Comparison of ENCODE assay signal across 10 cellular contexts in genomic region chr1:52955129-52955970, GRCh38. TPM values are rescaled to one million over a fixed set of nuclear protein-coding genes. Genes with fewer than 3 reads are reported as not detected.
DNase-seq lines count a peak whose midpoint lies in the region; ATAC-seq, FAIRE-seq and TF ChIP-seq lines count a peak whose summit lies in the region.
"Had no signal": no experiment of that assay in that cellular context is flagged by ENCODE, and none has a peak within 500 bp of the region (broad histone marks: within the 10 kb centered on the region; RNA-seq: fewer than 3 reads in every experiment).

No MANE protein-coding gene starts in this region.

- H3K27ac ChIP-seq in osteoblast (ENCODE audit: low read depth, low read length) (peak overlapping the region; percentile 5), trophoblast cell (ENCODE audit: low read depth, low read length) (no peak overlapping the region)

- no peak overlapping the region for H2BK120ac ChIP-seq in trophoblast cell (ENCODE audit: insufficient read depth, low read length, poor library complexity)

- H3K36me3 ChIP-seq in endocrine pancreas (ENCODE audit: control insufficient read depth, insufficient read depth, low read length) (no peaks in the 10 kb centered on the region), osteoblast (ENCODE audit: insufficient read depth, low read length) (peaks cover 4% of the 10 kb centered on the region), trophoblast cell (ENCODE audit: control insufficient read depth in 1 of 2, insufficient read depth in 2 of 2, low read length in 2 of 2) (no peaks in the 10 kb centered on the region)

- H2AK5ac ChIP-seq in trophoblast cell (ENCODE audit: low read length): no peak overlapping the region

- no peak overlapping the region for H2BK12ac ChIP-seq in trophoblast cell (ENCODE audit: low read length)

- no peak overlapping the region for H4K8ac ChIP-seq in trophoblast cell (ENCODE audit: low read depth, low read length)

- H2BK5ac ChIP-seq in trophoblast cell (ENCODE audit: low read depth, low read length, poor library complexity): no peak overlapping the region

- no peak overlapping the region for H3K14ac ChIP-seq in trophoblast cell (ENCODE audit: low read length)

- no peak for TF ChIP-seq CTCF in osteoblast (IDR thresholded peaks at IDR 0.05; ENCODE audit: extremely low read depth, low read depth, low read length)
- TF ChIP-seq CTCF in D721Med (IDR thresholded peaks at IDR 0.05; ENCODE audit: insufficient read depth, missing control alignments): no peak

- H3K4me2 ChIP-seq in osteoblast (ENCODE audit: insufficient read depth, low read length) (peak overlapping the region; percentile 66), trophoblast cell (ENCODE audit: low read length) (no peak overlapping the region)

- H3K4ac ChIP-seq in trophoblast cell (ENCODE audit: low read depth, low read length): no peak overlapping the region

- no peaks in the 10 kb centered on the region for H4K20me1 ChIP-seq in osteoblast (ENCODE audit: insufficient read depth, low read length)

- H3K9ac ChIP-seq in endocrine pancreas (ENCODE audit: control insufficient read depth, insufficient read depth, low read length): no peak overlapping the region
- no peak overlapping the region for H3K9ac ChIP-seq in trophoblast cell (ENCODE audit: low read length)

- H3K4me3 ChIP-seq in endocrine pancreas (ENCODE audit: control insufficient read depth, insufficient read depth, low read length) (peak overlapping the region; percentile 80), osteoblast (ENCODE audit: insufficient read depth, low read length) (no peak overlapping the region), trophoblast cell (ENCODE audit: low read depth, low read length) (no peak overlapping the region)

- H3K4me1 ChIP-seq in endocrine pancreas (ENCODE audit: control insufficient read depth, insufficient read depth, low read length) (peaks cover 7% of the 10 kb centered on the region), osteoblast (ENCODE audit: insufficient read depth, low read length) (peaks cover 9% of the 10 kb centered on the region), trophoblast cell (ENCODE audit: control insufficient read depth in 1 of 2, insufficient read depth in 2 of 2, low read length in 2 of 2) (peaks cover 0 to 3% of the 10 kb centered on the region in 2 experiments)

- H3K9me3 ChIP-seq in endocrine pancreas (ENCODE audit: control insufficient read depth, low read length) (no peaks in the 10 kb centered on the region), osteoblast (ENCODE audit: low read depth, low read length) (no peaks in the 10 kb centered on the region), trophoblast cell (ENCODE audit: insufficient read depth, low read depth, low read length) (no peaks in the 10 kb centered on the region)

- WGBS in trophoblast cell (ENCODE audit: extremely low coverage, insufficient coverage, insufficient read length): no CpG with 5 or more reads among the region's 6 CpGs

- H4K91ac ChIP-seq in trophoblast cell (ENCODE audit: low read depth, low read length): no peak overlapping the region

- H2AFZ ChIP-seq in osteoblast (ENCODE audit: low read length) (no peak overlapping the region), trophoblast cell (ENCODE audit: insufficient read depth, low read length, poor library complexity) (no peak overlapping the region)

- peak; percentile 74 for DNase-seq in DMS79 treated with DMSO at 0.1 percent for 48 hours (lab: John Stamatoyannopoulos, UW)
- DNase-seq in NCI-H2107 treated with DMSO at 0.1 percent for 48 hours (lab: John Stamatoyannopoulos, UW; ENCODE audit: unreplicated experiment): peak; percentile 3
- DNase-seq in osteoblast (ENCODE audit: insufficient read length, low spot score, missing footprints): peak; percentile 53
- DNase-seq in cerebellar cortex (ENCODE audit: low spot score): no peak
- DNase-seq in trophoblast cell: no peak
- DNase-seq in D721Med (ENCODE audit: insufficient read length, low spot score): no peak
- DNase-seq: activated CD4-positive, CD25-positive, alpha-beta regulatory T cell; NCI-H1436 treated with DMSO at 0.1 percent for 48 hours had no signal

- no peaks in the 10 kb centered on the region for H3K79me1 ChIP-seq in trophoblast cell (ENCODE audit: low read length)

- H4K12ac ChIP-seq in trophoblast cell (ENCODE audit: low read depth, low read length): no peak overlapping the region

- no peak overlapping the region for H3K23ac ChIP-seq in trophoblast cell (ENCODE audit: low read length)

- no peaks in the 10 kb centered on the region for H3K27me3 ChIP-seq in endocrine pancreas (ENCODE audit: control insufficient read depth, insufficient read depth, low read length)
- H3K27me3 ChIP-seq in osteoblast (ENCODE audit: insufficient read depth, low read length): no peaks in the 10 kb centered on the region
- H3K27me3 ChIP-seq in trophoblast cell (ENCODE audit: insufficient read depth, low read length): no peaks in the 10 kb centered on the region

- H3K79me2 ChIP-seq in osteoblast (ENCODE audit: insufficient read depth, low read length): no peaks in the 10 kb centered on the region
- H3K79me2 ChIP-seq in trophoblast cell (ENCODE audit: control insufficient read depth, insufficient read depth, low read length, poor library complexity): no peaks in the 10 kb centered on the region

- H3K18ac ChIP-seq in trophoblast cell (ENCODE audit: low read length): no peak overlapping the region

- no peak for ATAC-seq in HG03520 (IDR thresholded peaks at IDR 0.05; ENCODE audit: unreplicated experiment)

- no peak for FAIRE-seq in D721Med (lab: Jason Lieb, UNC)

RNA-seq across cellular contexts. Expression of gene SCP2, which starts 28.3 kb away (rescaled TPM):
- total RNA-seq in osteoblast: 171 and 182 TPM in 2 replicates
- polyA plus RNA-seq in trophoblast cell (2013): 40.0 and 40.1 TPM in 2 replicates

RNA-seq across cellular contexts. Expression of gene ECHDC2, which starts 33.8 kb away (rescaled TPM):
- total RNA-seq in osteoblast: 48.5 and 50.4 TPM in 2 replicates
- 25.0 and 26.7 TPM in 2 replicates for polyA plus RNA-seq in trophoblast cell (2013)

Comparison
In these comparisons a context has a peak if more than half of its experiments do, and no peak if none do; other contexts are left out.
1. DNase-seq: peak in DMS79 treated with DMSO at 0.1 percent for 48 hours (single experiment), NCI-H2107 treated with DMSO at 0.1 percent for 48 hours (single experiment) and osteoblast (single experiment); none in cerebellar cortex (single experiment), trophoblast cell (0 of 2) and D721Med (single experiment).